Comparison of ENCODE assay signal across 15 cellular contexts in genomic region chr21:17462276-17462981, GRCh38. TPM values are rescaled to one million over a fixed set of nuclear protein-coding genes. Genes with fewer than 3 reads are reported as not detected.
DNase-seq lines count a peak whose midpoint lies in the region; ATAC-seq and TF ChIP-seq lines count a peak whose summit lies in the region.
"Had no signal": no experiment of that assay in that cellular context is flagged by ENCODE, and none has a peak within 500 bp of the region (broad histone marks: within the 10 kb centered on the region; RNA-seq: fewer than 3 reads in every experiment).

No MANE protein-coding gene starts in this region.

- H3K36me3 Mint-ChIP-seq in naive thymus-derived CD4-positive, alpha-beta T cell: no peaks in the 10 kb centered on the region

- peak; percentile 10 for DNase-seq in ACHN
- peak; percentile 14 for DNase-seq in PC-3
- no peak for DNase-seq in cerebellar cortex (ENCODE audit: low spot score)
- no peak for DNase-seq in DMS53 treated with DMSO at 0.1 percent for 48 hours (lab: John Stamatoyannopoulos, UW; ENCODE audit: unreplicated experiment)
- DNase-seq in NOMO-1 treated with DMSO at 0.1 percent for 48 hours (lab: John Stamatoyannopoulos, UW; ENCODE audit: unreplicated experiment): no peak
- no peak for DNase-seq in naive thymus-derived CD4-positive, alpha-beta T cell
- DNase-seq: activated naive CD4-positive, alpha-beta T cell treated with anti-CD3 and anti-CD28 coated beads, Interleukin-2, amount 50 U/mL, for 16 hours; cortex of kidney; kidney; NCI-H1417; nephron progenitor cell; trophoblast cell had no signal

- H2AFZ ChIP-seq in PC-3 (ENCODE audit: low read length): no peak overlapping the region

- in situ Hi-C loops in ACHN (cut with HindIII; ENCODE audit: low pct_ligation_motif_present, low pct_unique_long_range_greater_than_20kb, low sequenced_read_pairs): no loop called here

- H3K27me3 ChIP-seq in PC-3 (ENCODE audit: low read length): no peaks in the 10 kb centered on the region
- H3K27me3 ChIP-seq in duodenal mucosa (ENCODE audit: control insufficient read depth in 1 of 2, insufficient read depth in 2 of 2, low read length in 2 of 2): no peaks in the 10 kb centered on the region
- H3K27me3 ChIP-seq in mucosa of rectum (ENCODE audit: control insufficient read depth in 2 of 2, insufficient read depth in 2 of 2, low read length in 2 of 2): no peaks in the 10 kb centered on the region
- H3K27me3 ChIP-seq in naive thymus-derived CD4-positive, alpha-beta T cell (ENCODE audit: control insufficient read depth in 2 of 2, insufficient read depth in 2 of 2, low read length in 2 of 2): no peaks in the 10 kb centered on the region
- H3K27me3 ChIP-seq: foreskin keratinocyte had no signal

- intact Hi-C loops in PC-3 (cut with micrococcal nuclease): no loop called here
- intact Hi-C loops in naive thymus-derived CD4-positive, alpha-beta T cell (cut with micrococcal nuclease): no loop called here

- no peaks in the 10 kb centered on the region for H3K9me3 Mint-ChIP-seq in naive thymus-derived CD4-positive, alpha-beta T cell
- H3K9me3 Mint-ChIP-seq: nephron progenitor cell had no signal

- POLR2A ChIA-PET in PC-3 (lab: Charles Lee; ENCODE audit: unreplicated experiment): no interaction called here
- POLR2A ChIA-PET in naive thymus-derived CD4-positive, alpha-beta T cell (lab: Charles Lee): no interaction called here

- H3K27me3 Mint-ChIP-seq in naive thymus-derived CD4-positive, alpha-beta T cell: peaks cover 0 to 3% (median 0%) of the 10 kb centered on the region in 5 donors

- H3K27ac Mint-ChIP-seq in naive thymus-derived CD4-positive, alpha-beta T cell: no peak overlapping the region

- no peaks in the 10 kb centered on the region for H3K4me1 Mint-ChIP-seq in naive thymus-derived CD4-positive, alpha-beta T cell

- H3K9ac ChIP-seq in PC-3 (ENCODE audit: low read length) (no peak overlapping the region), duodenal mucosa (ENCODE audit: low read depth in 1 of 2, low read length in 2 of 2) (no peak overlapping the region), mucosa of rectum (ENCODE audit: low read depth in 1 of 2, low read length in 2 of 2) (no peak overlapping the region)

- no peaks in the 10 kb centered on the region for H3K79me2 ChIP-seq in PC-3 (ENCODE audit: low read length)

- H3K9me3 ChIP-seq in PC-3 (ENCODE audit: low read length) (no peaks in the 10 kb centered on the region), duodenal mucosa (ENCODE audit: control insufficient read depth in 1 of 2, low read length in 2 of 2) (no peaks in the 10 kb centered on the region), mucosa of rectum (ENCODE audit: control insufficient read depth in 2 of 2, low read length in 2 of 2) (no peaks in the 10 kb centered on the region)
- H3K9me3 ChIP-seq in naive thymus-derived CD4-positive, alpha-beta T cell (ENCODE audit: control insufficient read depth in 2 of 3, low read length in 3 of 3): no peaks in the 10 kb centered on the region

- H3K27ac ChIP-seq in PC-3 (ENCODE audit: low read length): no peak overlapping the region
- peak overlapping the region; percentile 39 for H3K27ac ChIP-seq in duodenal mucosa (ENCODE audit: low read depth, low read length)
- peak overlapping the region; percentile 52 to 71 for H3K27ac ChIP-seq in mucosa of rectum (ENCODE audit: low read depth in 2 of 2, low read length in 2 of 2)
- H3K27ac ChIP-seq in naive thymus-derived CD4-positive, alpha-beta T cell (ENCODE audit: low read depth, low read length): no peak overlapping the region

- no peaks in the 10 kb centered on the region for H3K9me2 ChIP-seq in PC-3 (replicated peaks; ENCODE audit: low read length)

- BruUV-seq in PC-3 (replicated peaks; lab: Mats Ljungman, UMichigan): no TSS peak

- H3K36me3 ChIP-seq in PC-3 (ENCODE audit: low read depth, low read length) (no peaks in the 10 kb centered on the region), duodenal mucosa (ENCODE audit: control insufficient read depth in 1 of 2, insufficient read depth in 2 of 2, low read length in 2 of 2) (no peaks in the 10 kb centered on the region), mucosa of rectum (ENCODE audit: control insufficient read depth in 2 of 2, insufficient read depth in 2 of 2, low read length in 2 of 2) (no peaks in the 10 kb centered on the region)
- no peaks in the 10 kb centered on the region for H3K36me3 ChIP-seq in naive thymus-derived CD4-positive, alpha-beta T cell (ENCODE audit: control insufficient read depth in 2 of 3, insufficient read depth in 3 of 3, low read length in 3 of 3)

- ATAC-seq in PC-3: no peak
- ATAC-seq in naive thymus-derived CD4-positive, alpha-beta T cell: no peak

- no peak overlapping the region for H3K4me3 Mint-ChIP-seq in naive thymus-derived CD4-positive, alpha-beta T cell
- H3K4me3 Mint-ChIP-seq: nephron progenitor cell had no signal

- H3K4me1 ChIP-seq in PC-3 (ENCODE audit: insufficient read depth, low read length): no peaks in the 10 kb centered on the region
- peaks cover 0 to 22% of the 10 kb centered on the region in 2 donors for H3K4me1 ChIP-seq in duodenal mucosa (ENCODE audit: control insufficient read depth in 1 of 2, insufficient read depth in 2 of 2, low read length in 2 of 2)
- peaks cover 9 to 19% of the 10 kb centered on the region in 2 donors for H3K4me1 ChIP-seq in mucosa of rectum (ENCODE audit: control insufficient read depth in 2 of 2, insufficient read depth in 2 of 2, low read length in 2 of 2)
- no peaks in the 10 kb centered on the region for H3K4me1 ChIP-seq in naive thymus-derived CD4-positive, alpha-beta T cell (ENCODE audit: control insufficient read depth in 2 of 2, insufficient read depth in 2 of 2, low read length in 2 of 2)

- no peak for TF ChIP-seq CTCF in PC-3 (conservative IDR thresholded peaks at IDR 0.05; ENCODE audit: low read depth, low read length)

- H3F3A ChIP-seq in PC-3 (ENCODE audit: low read length, unreplicated experiment): no peaks in the 10 kb centered on the region

- CTCF ChIA-PET in PC-3 (lab: Charles Lee): no interaction called here
- CTCF ChIA-PET in naive thymus-derived CD4-positive, alpha-beta T cell (lab: Charles Lee): interaction anchor here (0.6 kb wide), 1 partner anchor 71 kb away, joined by 3 read pairs; no protein-coding TSS in a partner anchor

- H3K4me3 ChIP-seq in PC-3 (ENCODE audit: low read length) (no peak overlapping the region), duodenal mucosa (ENCODE audit: low read depth in 1 of 2, low read length in 2 of 2) (no peak overlapping the region), mucosa of rectum (ENCODE audit: low read length in 2 of 2) (no peak overlapping the region)
- H3K4me3 ChIP-seq in naive thymus-derived CD4-positive, alpha-beta T cell (ENCODE audit: low read length): no peak overlapping the region

- H4K20me1 ChIP-seq in PC-3 (ENCODE audit: low read length): no peaks in the 10 kb centered on the region

- H3K4me2 ChIP-seq in PC-3 (ENCODE audit: low read length): no peak overlapping the region

RNA-seq across cellular contexts. Expression of gene CXADR, which starts 50.4 kb away (rescaled TPM):
- total RNA-seq in PC-3 (2014; rRNA removed): 11.2 and 11.5 TPM in 2 replicates
- total RNA-seq in naive thymus-derived CD4-positive, alpha-beta T cell: 1 to 10 TPM in 1 of 5 experiments, under 1 TPM in 4; 0.12 to 1.8 (median 0.51) TPM
- polyA plus RNA-seq in naive thymus-derived CD4-positive, alpha-beta T cell: 1 to 10 TPM; 1.5 to 2.4 TPM

Comparison
In these comparisons a context has a peak if more than half of its experiments do, and no peak if none do; other contexts are left out.
1. DNase-seq: peak in ACHN (single experiment) and PC-3 (single experiment); none in cerebellar cortex (single experiment), DMS53 treated with DMSO at 0.1 percent for 48 hours (single experiment), NOMO-1 treated with DMSO at 0.1 percent for 48 hours (single experiment) and naive thymus-derived CD4-positive, alpha-beta T cell (0 of 9).
2. H3K27ac ChIP-seq: peak in duodenal mucosa (single experiment) and mucosa of rectum (2 of 2); none in PC-3 (single experiment) and naive thymus-derived CD4-positive, alpha-beta T cell (single experiment).